Comparison of ENCODE assay signal across 9 cellular contexts in genomic region chrX:123450217-123450616, GRCh38.
DNase-seq lines count a peak whose midpoint lies in the region; ATAC-seq, FAIRE-seq and TF ChIP-seq lines count a peak whose summit lies in the region.
"Had no signal": no experiment of that assay in that cellular context is flagged by ENCODE, and none has a peak within 500 bp of the region (broad histone marks: within the 10 kb centered on the region; RNA-seq: fewer than 3 reads in every experiment).

No MANE protein-coding gene starts in this region.

- no peak for DNase-seq in AG09319 (ENCODE audit: extremely low read depth, low read depth)
- no peak for DNase-seq in RCC 7860 (ENCODE audit: low spot score)
- peak; percentile 33 for DNase-seq in iPS-NIHi7 (ENCODE audit: extremely low spot score)
- DNase-seq in NK-92 treated with Interleukin-12 subunit alpha and Interleukin-12 subunit beta, amount 100 ng/mL, for 24 hours (lab: John Stamatoyannopoulos, UW) = no peak
- DNase-seq: mesenchymal stem cell had no signal

- no peaks in the 10 kb centered on the region for H3K27me3 Mint-ChIP-seq in stimulated activated memory B cell treated with anti-CD40 and anti-IgM and Interleukin-4, amounts not matched to agents 10 μg/mL and 1 μg/mL and 100 μg/mL, for 72 hours

- no peak overlapping the region for H3K4me3 Mint-ChIP-seq in stimulated activated memory B cell treated with anti-CD40 and anti-IgM and Interleukin-4, amounts not matched to agents 10 μg/mL and 1 μg/mL and 100 μg/mL, for 72 hours

- TF ChIP-seq CTCF in AG09319 (IDR thresholded peaks at IDR 0.05; ENCODE audit: low read depth, low read length) (peak; percentile 19), GM12874 (IDR thresholded peaks at IDR 0.05; ENCODE audit: insufficient read depth, low read depth, low read length) (peak; percentile 24; the same call in 1 of the 2 replicates)

- peak; percentile 20 for FAIRE-seq in RCC 7860 (lab: Jason Lieb, UNC)

- no peaks in the 10 kb centered on the region for H3K9me3 Mint-ChIP-seq in stimulated activated memory B cell treated with anti-CD40 and anti-IgM and Interleukin-4, amounts not matched to agents 10 μg/mL and 1 μg/mL and 100 μg/mL, for 72 hours

- no peak for ATAC-seq in stimulated activated memory B cell treated with anti-CD40 and anti-IgM and Interleukin-4, amounts not matched to agents 10 μg/mL and 1 μg/mL and 100 μg/mL, for 72 hours
- ATAC-seq in HG03159 (IDR thresholded peaks at IDR 0.05; ENCODE audit: unreplicated experiment) (no peak), HG03439 (IDR thresholded peaks at IDR 0.05; ENCODE audit: unreplicated experiment) (no peak)

- H3K27ac Mint-ChIP-seq in stimulated activated memory B cell treated with anti-CD40 and anti-IgM and Interleukin-4, amounts not matched to agents 10 μg/mL and 1 μg/mL and 100 μg/mL, for 72 hours = no peak overlapping the region

- H3K4me1 Mint-ChIP-seq in stimulated activated memory B cell treated with anti-CD40 and anti-IgM and Interleukin-4, amounts not matched to agents 10 μg/mL and 1 μg/mL and 100 μg/mL, for 72 hours = no peaks in the 10 kb centered on the region

- no peaks in the 10 kb centered on the region for H3K36me3 Mint-ChIP-seq in stimulated activated memory B cell treated with anti-CD40 and anti-IgM and Interleukin-4, amounts not matched to agents 10 μg/mL and 1 μg/mL and 100 μg/mL, for 72 hours
